In genomic region chr6:170137176-170137891, GRCh38 we compare ENCODE assay signal across 11 cellular contexts.
A peak's percentile ranks its signal among the peaks of the same experiment; 100 is the strongest.
DNase-seq lines count a peak whose midpoint lies in the region; ATAC-seq and TF ChIP-seq lines count a peak whose summit lies in the region.
"Had no signal": no experiment of that assay in that cellular context is flagged by ENCODE, and none has a peak within 500 bp of the region (broad histone marks: within the 10 kb centered on the region; RNA-seq: fewer than 3 reads in every experiment).

No MANE protein-coding gene starts in this region.

- intact Hi-C loops in mammary epithelial cell (cut with micrococcal nuclease) (no loop called here), psoas muscle (cut with DNase I) (no loop called here)

- H3K36me3 ChIP-seq in BLaER1 (peaks cover 38% of the 10 kb centered on the region), mammary epithelial cell (ENCODE audit: insufficient read depth, low read length) (no peaks in the 10 kb centered on the region), right atrium auricular region (no peaks in the 10 kb centered on the region), psoas muscle (ENCODE audit: insufficient read depth in 1 of 2, low read depth in 1 of 2) (no peaks in the 10 kb centered on the region)

- H3K4me3 ChIP-seq in BLaER1, result peak overlapping the region; percentile 61
- no peak overlapping the region for H3K4me3 ChIP-seq in mammary epithelial cell (replicated peaks in 1 of 3; ENCODE audit: insufficient read depth in 1 of 3, low read depth in 2 of 3, low read length in 3 of 3)
- peak overlapping the region in 1 of 2 donors; percentile 1 for H3K4me3 ChIP-seq in right atrium auricular region
- H3K4me3 ChIP-seq in psoas muscle, result peak overlapping the region; percentile 38

- H3K4me1 ChIP-seq in BLaER1 (peaks cover 51% of the 10 kb centered on the region), mammary epithelial cell (ENCODE audit: insufficient read depth, low read length) (no peaks in the 10 kb centered on the region), right atrium auricular region (peaks cover 0 to 29% of the 10 kb centered on the region in 2 donors), psoas muscle (no peaks in the 10 kb centered on the region)

- peak overlapping the region; percentile 79 for H3K4me2 ChIP-seq in BLaER1
- no peak overlapping the region for H3K4me2 ChIP-seq in mammary epithelial cell (ENCODE audit: insufficient read depth, low read depth, low read length)

- no peak for TF ChIP-seq CTCF in mammary epithelial cell (conservative IDR thresholded peaks at IDR 0.05 in 1 of 2, IDR thresholded peaks at IDR 0.05 in 1 of 2; ENCODE audit: extremely low read depth in 1 of 2, insufficient read depth in 1 of 2, low read depth in 1 of 2, low read length in 2 of 2)
- TF ChIP-seq CTCF in right atrium auricular region (IDR thresholded peaks at IDR 0.05), result no peak
- no peak for TF ChIP-seq CTCF in psoas muscle (IDR thresholded peaks at IDR 0.05)

- H3K27ac ChIP-seq in BLaER1 (peak overlapping the region; percentile 92), mammary epithelial cell (ENCODE audit: insufficient read depth, low read depth, low read length) (no peak overlapping the region), right atrium auricular region (peak overlapping the region; percentile 61), psoas muscle (peak overlapping the region; percentile 69)

- H3K9me3 ChIP-seq in BLaER1, result peaks cover 51% of the 10 kb centered on the region
- H3K9me3 ChIP-seq in mammary epithelial cell (replicated peaks; ENCODE audit: insufficient read depth, low read length), result peaks cover 6% of the 10 kb centered on the region
- H3K9me3 ChIP-seq in right atrium auricular region, result no peaks in the 10 kb centered on the region
- no peaks in the 10 kb centered on the region for H3K9me3 ChIP-seq in psoas muscle

- peak overlapping the region; percentile 81 for H3K9ac ChIP-seq in BLaER1
- H3K9ac ChIP-seq in mammary epithelial cell (ENCODE audit: insufficient read depth, low read length), result no peak overlapping the region

- no peaks in the 10 kb centered on the region for H3K27me3 ChIP-seq in BLaER1
- no peaks in the 10 kb centered on the region for H3K27me3 ChIP-seq in mammary epithelial cell (ENCODE audit: insufficient read depth, low read length)
- H3K27me3 ChIP-seq in right atrium auricular region, result no peaks in the 10 kb centered on the region
- H3K27me3 ChIP-seq in psoas muscle (ENCODE audit: insufficient read depth in 3 of 3, low read length in 2 of 3), result no peaks in the 10 kb centered on the region

- DNase-seq in mammary epithelial cell, result peak; percentile 73
- DNase-seq in right atrium auricular region (ENCODE audit: low spot score), result no peak
- peak in 1 of 2 donors; percentile 76 for DNase-seq in psoas muscle
- DNase-seq in NCI-H524 (lab: John Stamatoyannopoulos, UW), result no peak
- no peak for DNase-seq in effector CD4-positive, alpha-beta T cell
- no peak for DNase-seq in NCI-H2081 (lab: John Stamatoyannopoulos, UW)
- no peak for DNase-seq in NCI-H1436 treated with DMSO at 0.1 percent for 48 hours (lab: John Stamatoyannopoulos, UW)
- DNase-seq: foreskin melanocyte, NCI-H1092, NCI-H510A had no signal

- dilution Hi-C loops in mammary epithelial cell (cut with HindIII; ENCODE audit: low sequenced_read_pairs), result no loop called here

- no peaks in the 10 kb centered on the region for H4K20me1 ChIP-seq in BLaER1
- no peaks in the 10 kb centered on the region for H4K20me1 ChIP-seq in mammary epithelial cell (ENCODE audit: insufficient read depth, low read length)

- in situ Hi-C loops in mammary epithelial cell (cut with MboI; ENCODE audit: low sequenced_read_pairs in 2 of 2), result no loop called here

- WGBS in mammary epithelial cell (ENCODE audit: low coverage, missing lambda C conversion rate), result 81% methylated on average over 28 of the region's 50 CpGs
- 59 to 79% (median 72%) methylated on average over 50 of the region's 50 CpGs for WGBS in psoas muscle, 3 donors

- no peak overlapping the region for H2AFZ ChIP-seq in mammary epithelial cell (ENCODE audit: low read depth, low read length)

- H3K79me2 ChIP-seq in mammary epithelial cell (ENCODE audit: insufficient read depth, low read length), result no peaks in the 10 kb centered on the region

- peak; percentile 39 to 80 (median 57) for ATAC-seq in psoas muscle

- no TSS peak for BruUV-seq in mammary epithelial cell (replicated peaks; lab: Mats Ljungman, UMichigan)

- CTCF ChIA-PET in mammary epithelial cell (lab: Charles Lee; ENCODE audit: low non-redundant PET), result no interaction called here

Comparison
In these comparisons a context has a peak if more than half of its experiments do, and no peak if none do; other contexts are left out.
1. H3K4me3 ChIP-seq: peak in BLaER1 (single experiment) and psoas muscle (single experiment); none in mammary epithelial cell (0 of 3).